Comparison of ENCODE assay signal across 1 cellular context in the genomic region with DNA sequence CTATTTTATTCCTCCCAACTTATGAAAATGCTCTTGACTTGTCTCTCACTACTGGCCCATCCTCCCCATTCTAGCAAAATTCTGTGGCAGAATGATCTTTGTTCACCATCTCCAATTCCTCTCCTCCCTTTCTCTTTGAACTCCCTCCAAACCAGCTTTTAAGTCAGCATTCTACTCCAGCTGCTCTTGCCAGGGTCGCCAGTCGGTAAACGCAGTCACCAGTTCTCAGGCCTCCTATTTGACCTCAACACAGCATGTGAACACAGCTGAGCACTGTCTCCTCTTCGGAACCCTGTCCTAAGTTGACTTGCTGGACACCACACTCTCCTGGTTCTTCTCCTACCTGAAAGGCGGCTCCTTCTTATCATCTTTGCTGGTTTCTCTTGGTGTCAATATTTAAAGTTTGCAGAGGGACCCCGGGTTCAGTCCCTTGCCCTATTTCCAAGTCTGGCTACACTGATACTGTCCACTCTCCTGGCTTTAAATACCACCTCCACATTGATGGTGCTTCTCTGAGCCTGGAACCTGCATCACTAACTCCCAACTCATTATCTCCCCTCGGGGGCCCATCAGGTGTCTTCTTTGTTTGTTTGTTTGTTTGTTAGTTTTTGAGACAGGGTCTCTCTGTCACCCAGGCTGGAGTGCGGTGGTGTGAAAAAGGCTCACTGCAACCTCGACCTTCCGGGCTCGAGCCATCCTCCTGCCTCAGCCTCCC.
TF ChIP-seq lines count a peak whose summit lies in the region.

No MANE protein-coding gene starts in this region.

TF ChIP-seq in H1, 55 proteins besides CTCF, POLR2A, EP300 and RAD21 (continued from another document):
- no peak for TF ChIP-seq CHD7 (IDR thresholded peaks at IDR 0.05; ENCODE audit: insufficient replicate concordance, low read length)
- no peak for TF ChIP-seq CTBP2 (IDR thresholded peaks at IDR 0.05; ENCODE audit: borderline replicate concordance, insufficient read depth, insufficient read length, low read length)
- no peak for TF ChIP-seq CBX8 (IDR thresholded peaks at IDR 0.05; ENCODE audit: borderline replicate concordance, low read depth, low read length)
- no peak for TF ChIP-seq BCL11A (IDR thresholded peaks at IDR 0.05; ENCODE audit: low read depth in 2 of 2, low read length in 2 of 2)
- no peak for TF ChIP-seq MAX (IDR thresholded peaks at IDR 0.05)
TF ChIP-seq in H1: peak in this region for 0.
